ENCODE assay signal across 1 cellular context in genomic region chr2:9329497-9329896, GRCh38.
TF ChIP-seq lines count a peak whose summit lies in the region.

No MANE protein-coding gene starts in this region.

TF ChIP-seq in IMR-90, 13 proteins besides CTCF, POLR2A, EP300 and RAD21 (continued from another document):
- TF ChIP-seq RCOR1 (IDR thresholded peaks at IDR 0.05; ENCODE audit: insufficient replicate concordance, low read length): no peak
- TF ChIP-seq RFX5 (IDR thresholded peaks at IDR 0.05; ENCODE audit: low read depth, low read length): no peak
TF ChIP-seq in IMR-90: peak in this region for 0.
